In the genomic region with DNA sequence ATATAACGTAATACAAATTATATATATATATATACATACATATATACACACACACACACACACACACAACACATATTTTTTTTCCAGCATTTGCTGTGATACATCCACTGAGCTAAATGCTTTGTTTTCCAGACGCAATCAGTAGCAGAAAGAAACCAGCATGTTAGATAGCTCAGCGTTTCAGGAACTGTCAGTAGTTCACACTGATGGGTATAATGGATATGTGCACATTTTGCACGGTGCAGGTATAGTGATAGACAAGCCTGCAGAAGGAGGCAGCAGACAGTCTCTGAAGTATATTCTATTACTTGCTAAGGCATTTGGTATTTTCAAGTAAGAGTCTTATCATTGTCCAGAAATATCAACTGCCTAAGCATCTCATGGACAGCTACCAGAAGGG, we compare ENCODE assay signal across 16 cellular contexts.
DNase-seq lines count a peak whose midpoint lies in the region; ATAC-seq and TF ChIP-seq lines count a peak whose summit lies in the region.
"Had no signal": no experiment of that assay in that cellular context is flagged by ENCODE, and none has a peak within 500 bp of the region (broad histone marks: within the 10 kb centered on the region; RNA-seq: fewer than 3 reads in every experiment).

No MANE protein-coding gene starts in this region.

- H3K4me1 ChIP-seq in right cardiac atrium (ENCODE audit: control insufficient read depth, insufficient read depth, low read length) (no peaks in the 10 kb centered on the region), left ventricle myocardium inferior (peaks cover 16% of the 10 kb centered on the region)
- H3K4me1 ChIP-seq: A549, Caco-2 had no signal

- no peaks in the 10 kb centered on the region for H3K9me2 ChIP-seq in neural cell (ENCODE audit: insufficient read depth, low read length)

- H3K4me2 ChIP-seq in neural cell (ENCODE audit: low read length) = no peak overlapping the region
- H3K4me2 ChIP-seq: A549; BLaER1 treated with 17β-estradiol and CSF1 and Interleukin-3, amounts not matched to agents 10 nM and 100 nM had no signal

- no peaks in the 10 kb centered on the region for H3K27me3 ChIP-seq in right cardiac atrium (ENCODE audit: control insufficient read depth, insufficient read depth)
- no peaks in the 10 kb centered on the region for H3K27me3 ChIP-seq in left ventricle myocardium inferior (ENCODE audit: low read depth)
- no peaks in the 10 kb centered on the region for H3K27me3 ChIP-seq in neural cell (ENCODE audit: insufficient read depth, low read depth, low read length)
- H3K27me3 ChIP-seq: BLaER1 treated with 17β-estradiol and CSF1 and Interleukin-3, amounts not matched to agents 10 nM and 100 nM had no signal

- intact Hi-C loops in Right ventricle myocardium inferior (cut with DNase I) (loop anchor here (5.0 kb wide), 2 partner anchors 62 to 317 kb away; no protein-coding TSS in a partner anchor), right cardiac atrium (cut with DNase I) (no loop called here), left ventricle myocardium inferior (cut with micrococcal nuclease) (no loop called here), cardiac septum (cut with DNase I) (loop anchor here (5.0 to 10.0 kb wide), 3 partner anchors 244 to 464 kb away; no protein-coding TSS in a partner anchor)

- peak; percentile 89 for TF ChIP-seq EP300 in neural cell (conservative IDR thresholded peaks at IDR 0.05; ENCODE audit: poor library complexity, severe bottlenecking)

- TF ChIP-seq RAD21 in neural cell (conservative IDR thresholded peaks at IDR 0.05) = peak; percentile 40

- TF ChIP-seq CTCF in left ventricle myocardium inferior (IDR thresholded peaks at IDR 0.05; ENCODE audit: borderline replicate concordance) (no peak), neural cell (IDR thresholded peaks at IDR 0.05; ENCODE audit: poor library complexity, severe bottlenecking) (no peak)

- no peaks in the 10 kb centered on the region for H3K79me2 ChIP-seq in neural cell (replicated peaks; ENCODE audit: insufficient read depth, low read length)

- H3K9me3 ChIP-seq in right cardiac atrium (ENCODE audit: control insufficient read depth, low read length) (no peaks in the 10 kb centered on the region), left ventricle myocardium inferior (replicated peaks) (no peaks in the 10 kb centered on the region), neural cell (ENCODE audit: low read length) (no peaks in the 10 kb centered on the region)
- H3K9me3 ChIP-seq: A549; BLaER1 treated with 17β-estradiol and CSF1 and Interleukin-3, amounts not matched to agents 10 nM and 100 nM; Caco-2 had no signal

- DNase-seq in Right ventricle myocardium inferior (ENCODE audit: missing footprints) = no peak
- DNase-seq in right cardiac atrium = no peak
- no peak for DNase-seq in left ventricle myocardium inferior
- DNase-seq in cardiac septum (ENCODE audit: low spot score) = no peak
- DNase-seq: AML-193; Caco-2; Calu3; CD4-positive, alpha-beta T cell; CD8-positive, alpha-beta T cell; DMS79 treated with DMSO at 0.1 percent for 48 hours; GF-D8 had no signal

- H3K36me3 ChIP-seq in left ventricle myocardium inferior (no peaks in the 10 kb centered on the region), neural cell (ENCODE audit: insufficient read depth, low read length) (no peaks in the 10 kb centered on the region)
- H3K36me3 ChIP-seq: BLaER1 treated with 17β-estradiol and CSF1 and Interleukin-3, amounts not matched to agents 10 nM and 100 nM had no signal

- no peak overlapping the region for H3K27ac ChIP-seq in right cardiac atrium (ENCODE audit: low read length)
- H3K27ac ChIP-seq in left ventricle myocardium inferior (replicated peaks) = peak overlapping the region; percentile 82
- peak overlapping the region; percentile 35 for H3K27ac ChIP-seq in neural cell (ENCODE audit: low read length)
- H3K27ac ChIP-seq: 22Rv1; A549; BLaER1 treated with 17β-estradiol and CSF1 and Interleukin-3, amounts not matched to agents 10 nM and 100 nM; C4-2B had no signal

- no peaks in the 10 kb centered on the region for H3F3A ChIP-seq in neural cell (ENCODE audit: insufficient read depth, low read length, poor library complexity, severe bottlenecking)

- no peaks in the 10 kb centered on the region for H4K20me1 ChIP-seq in neural cell (ENCODE audit: insufficient read depth)
- H4K20me1 ChIP-seq: BLaER1 treated with 17β-estradiol and CSF1 and Interleukin-3, amounts not matched to agents 10 nM and 100 nM had no signal

- no peak overlapping the region for H2AFZ ChIP-seq in neural cell (ENCODE audit: low read depth, low read length)

- H3K4me3 ChIP-seq in right cardiac atrium (ENCODE audit: low read length) (no peak overlapping the region), left ventricle myocardium inferior (no peak overlapping the region), neural cell (ENCODE audit: low read length) (peak overlapping the region; percentile 22)
- H3K4me3 ChIP-seq: A549; BLaER1 treated with 17β-estradiol and CSF1 and Interleukin-3, amounts not matched to agents 10 nM and 100 nM had no signal

- ATAC-seq in Right ventricle myocardium inferior = peak; percentile 14
- no peak for ATAC-seq in right cardiac atrium
- ATAC-seq: A549; CD8-positive, alpha-beta T cell had no signal

- H3K9ac ChIP-seq in neural cell (ENCODE audit: low read length) = no peak overlapping the region
- H3K9ac ChIP-seq: BLaER1 treated with 17β-estradiol and CSF1 and Interleukin-3, amounts not matched to agents 10 nM and 100 nM had no signal

- 63% methylated on average over 4 of the region's 4 CpGs for WGBS in right cardiac atrium

TF ChIP-seq in neural cell, 6 proteins besides CTCF, POLR2A, EP300 and RAD21:
- TF ChIP-seq MXI1 (conservative IDR thresholded peaks at IDR 0.05; ENCODE audit: poor library complexity, severe bottlenecking) (no peak), TAF1 (IDR thresholded peaks at IDR 0.05; ENCODE audit: low read depth) (no peak), REST (IDR thresholded peaks at IDR 0.05; ENCODE audit: borderline replicate concordance) (no peak), POLR2AphosphoS5 (IDR thresholded peaks at IDR 0.05) (peak; percentile 85), SMC3 (conservative IDR thresholded peaks at IDR 0.05; ENCODE audit: poor library complexity) (peak; percentile 20), EZH2 (IDR thresholded peaks at IDR 0.05; ENCODE audit: borderline replicate concordance, insufficient read depth, low read length, poor library complexity, severe bottlenecking) (no peak)

Comparison
In these comparisons a context has a peak if more than half of its experiments do, and no peak if none do; other contexts are left out.
1. intact Hi-C loops: an anchor here in Right ventricle myocardium inferior (5.0 kb wide) and cardiac septum (5.0 to 10.0 kb wide); none called in right cardiac atrium and left ventricle myocardium inferior.